8 cellular contexts compared by ENCODE assay signal in the genomic region with DNA sequence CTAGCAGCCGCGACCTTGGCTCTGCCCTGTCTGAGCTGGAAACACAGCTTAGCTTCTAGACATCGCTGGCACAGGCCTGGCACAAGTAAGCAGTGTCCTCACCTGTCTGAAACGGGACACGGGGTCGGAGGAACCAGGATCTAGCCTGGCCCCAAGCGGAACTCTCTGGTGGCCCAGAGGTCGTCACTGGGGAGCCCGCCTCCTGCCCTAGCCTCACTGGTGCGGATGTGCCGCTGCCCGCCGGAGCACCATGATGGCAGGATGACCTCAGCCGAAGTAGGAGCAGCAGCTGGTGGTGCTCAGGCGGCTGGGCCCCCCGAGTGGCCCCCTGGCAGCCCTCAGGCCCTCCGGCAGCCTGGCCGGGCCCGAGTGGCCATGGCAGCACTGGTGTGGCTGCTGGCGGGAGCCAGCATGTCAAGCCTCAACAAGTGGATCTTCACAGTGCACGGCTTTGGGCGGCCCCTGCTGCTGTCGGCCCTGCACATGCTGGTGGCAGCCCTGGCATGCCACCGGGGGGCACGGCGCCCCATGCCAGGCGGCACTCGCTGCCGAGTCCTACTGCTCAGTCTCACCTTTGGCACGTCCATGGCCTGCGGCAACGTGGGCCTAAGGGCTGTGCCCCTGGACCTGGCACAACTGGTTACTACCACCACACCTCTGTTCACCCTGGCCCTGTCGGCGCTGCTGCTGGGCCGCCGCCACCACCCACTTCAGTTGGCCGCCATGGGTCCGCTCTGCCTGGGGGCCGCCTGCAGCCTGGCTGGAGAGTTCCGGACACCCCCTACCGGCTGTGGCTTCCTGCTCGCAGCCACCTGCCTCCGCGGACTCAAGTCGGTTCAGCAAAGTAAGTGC. TPM values are rescaled to one million over a fixed set of nuclear protein-coding genes. Genes with fewer than 3 reads are reported as not detected.
DNase-seq lines count a peak whose midpoint lies in the region; ATAC-seq and TF ChIP-seq lines count a peak whose summit lies in the region.

No MANE protein-coding gene starts in this region.

- H4K8ac ChIP-seq in mesenchymal stem cell (ENCODE audit: low read length): peak overlapping the region; percentile 98

- ATAC-seq in HG02678 (IDR thresholded peaks at IDR 0.05; ENCODE audit: unreplicated experiment) (no peak), HG02763 (IDR thresholded peaks at IDR 0.05; ENCODE audit: unreplicated experiment) (no peak)

- H3K79me1 ChIP-seq in mesenchymal stem cell (replicated peaks; ENCODE audit: low read length, poor library complexity, severe bottlenecking): peaks cover 23% of the 10 kb centered on the region

- H3K4ac ChIP-seq in mesenchymal stem cell (ENCODE audit: low read depth in 1 of 2, low read length in 2 of 2): peak overlapping the region; percentile 77 to 91

- DNase-seq in NCI-H510A treated with DMSO at 0.1 percent for 48 hours (lab: John Stamatoyannopoulos, UW) (peak; percentile 19), NCI-H510A (lab: John Stamatoyannopoulos, UW) (no peak), SW480 (ENCODE audit: low spot score) (peak; percentile 49), dermis blood vessel endothelial cell (peak; percentile 55), mesenchymal stem cell (peak; percentile 17), thyroid gland (peak; percentile 25 to 38)

- no peak for TF ChIP-seq CTCF in thyroid gland (IDR thresholded peaks at IDR 0.05)

- 88% methylated on average over 45 of the region's 45 CpGs for WGBS in mesenchymal stem cell
- WGBS in thyroid gland, 2 donors: 56 to 66% methylated on average over 23 to 29 of the region's 45 CpGs

- no peak overlapping the region for H3K27ac ChIP-seq in mesenchymal stem cell (ENCODE audit: low read length, poor library complexity, severe bottlenecking)
- H3K27ac ChIP-seq in thyroid gland: peak overlapping the region in 2 of 3 donors; percentile 78 to 93

- intact Hi-C loops in thyroid gland (cut with DNase I): no loop called here

- H3K4me3 ChIP-seq in mesenchymal stem cell (ENCODE audit: insufficient read depth in 1 of 2, low read depth in 1 of 2, low read length in 2 of 2) (peak overlapping the region; percentile 71 to 91), thyroid gland (replicated peaks in 1 of 3) (peak overlapping the region; percentile 40 to 66 (median 60))

- no peak overlapping the region for H2BK15ac ChIP-seq in mesenchymal stem cell (ENCODE audit: low read depth, poor library complexity, severe bottlenecking)

- H2BK5ac ChIP-seq in mesenchymal stem cell (ENCODE audit: low read depth, low read length, poor library complexity, severe bottlenecking): no peak overlapping the region

- H3K36me3 ChIP-seq in mesenchymal stem cell (ENCODE audit: control insufficient read depth in 1 of 2, insufficient read depth in 2 of 2, low read depth in 1 of 2, low read length in 2 of 2): peaks cover 5 to 7% of the 10 kb centered on the region in 2 experiments
- H3K36me3 ChIP-seq in thyroid gland: no peaks in the 10 kb centered on the region

- peak overlapping the region; percentile 92 for H3K9ac ChIP-seq in mesenchymal stem cell (ENCODE audit: low read length)

- H2BK12ac ChIP-seq in mesenchymal stem cell (ENCODE audit: low read length in 2 of 2): peak overlapping the region in 1 of 2 experiments; percentile 56

- H3K4me1 ChIP-seq in mesenchymal stem cell (ENCODE audit: control insufficient read depth, insufficient read depth, low read depth, low read length): peaks cover 36% of the 10 kb centered on the region
- peaks cover 19 to 28% of the 10 kb centered on the region in 2 donors for H3K4me1 ChIP-seq in thyroid gland

- peak overlapping the region; percentile 86 for H4K91ac ChIP-seq in mesenchymal stem cell (ENCODE audit: low read length)

- peak overlapping the region in 1 of 2 experiments; percentile 95 for H3K18ac ChIP-seq in mesenchymal stem cell (ENCODE audit: low read depth in 1 of 2, low read length in 2 of 2)

- H2BK120ac ChIP-seq in mesenchymal stem cell (ENCODE audit: low read depth, low read length): no peak overlapping the region

- peak overlapping the region; percentile 94 for H2AFZ ChIP-seq in mesenchymal stem cell (ENCODE audit: low read depth, low read length)

- H3K23ac ChIP-seq in mesenchymal stem cell (ENCODE audit: low read length in 2 of 2): peak overlapping the region; percentile 1 to 52

- H3K27me3 ChIP-seq in mesenchymal stem cell (ENCODE audit: control insufficient read depth in 1 of 2, insufficient read depth in 1 of 2, low read length in 2 of 2) (no peaks in the 10 kb centered on the region), thyroid gland (no peaks in the 10 kb centered on the region)

- peak overlapping the region; percentile 58 for H3K4me2 ChIP-seq in mesenchymal stem cell (ENCODE audit: low read length, poor library complexity, severe bottlenecking)

- no peak overlapping the region for H2AK5ac ChIP-seq in mesenchymal stem cell (ENCODE audit: low read length, severe bottlenecking)

- no peaks in the 10 kb centered on the region for H3K9me3 ChIP-seq in mesenchymal stem cell (ENCODE audit: control insufficient read depth, low read length)
- no peaks in the 10 kb centered on the region for H3K9me3 ChIP-seq in thyroid gland

- H3K14ac ChIP-seq in mesenchymal stem cell (ENCODE audit: low read length in 2 of 2): peak overlapping the region in 1 of 2 experiments; percentile 97

- no peak for TF ChIP-seq POLR2A in thyroid gland (IDR thresholded peaks at IDR 0.05)

RNA-seq across cellular contexts. Expression of a gene that starts 0.9 kb away (rescaled TPM):
- 30.8 and 40.7 TPM in 2 replicates for total RNA-seq in dermis blood vessel endothelial cell
- 4.1 TPM for polyA plus RNA-seq in mesenchymal stem cell (2013, experiment 1 of 2)
- polyA plus RNA-seq in mesenchymal stem cell (2013, experiment 2 of 2): 4.0 TPM
- 1 to 10 TPM; 3.7 to 6.3 (median 5.0) TPM for total RNA-seq in thyroid gland

RNA-seq across cellular contexts. Expression of a gene that starts 29.5 kb away (rescaled TPM):
- total RNA-seq in dermis blood vessel endothelial cell (63.1 and 101 TPM in 2 replicates), thyroid gland (10 to 100 TPM; 26.3 to 55.1 (median 41.4) TPM)
- polyA plus RNA-seq in mesenchymal stem cell (2013, experiment 1 of 2): 16.2 TPM
- 16.3 TPM for polyA plus RNA-seq in mesenchymal stem cell (2013, experiment 2 of 2)

RNA-seq across cellular contexts. Expression of a gene that starts 31.2 kb away (rescaled TPM):
- 14.0 and 15.4 TPM in 2 replicates for total RNA-seq in dermis blood vessel endothelial cell
- polyA plus RNA-seq in mesenchymal stem cell (2013, experiment 1 of 2): 8.2 TPM
- polyA plus RNA-seq in mesenchymal stem cell (2013, experiment 2 of 2): 8.3 TPM
- total RNA-seq in thyroid gland: 1 to 10 TPM; 6.9 to 8.4 (median 7.3) TPM

RNA-seq across cellular contexts. Expression of a gene that starts 44.7 kb away (rescaled TPM):
- total RNA-seq in dermis blood vessel endothelial cell: 67.2 and 98.6 TPM in 2 replicates
- polyA plus RNA-seq in mesenchymal stem cell (2013, experiment 1 of 2): 48.9 TPM
- polyA plus RNA-seq in mesenchymal stem cell (2013, experiment 2 of 2): 48.6 TPM
- 10 to 100 TPM; 36.6 to 62.4 (median 47.9) TPM for total RNA-seq in thyroid gland

RNA-seq across cellular contexts. Expression of a gene that starts 58.2 kb away (rescaled TPM):
- total RNA-seq in dermis blood vessel endothelial cell (14.4 and 18.0 TPM in 2 replicates), thyroid gland (10 to 100 TPM in 3 of 4 donors, 1 to 10 TPM in 1; 7.8 to 13.4 (median 11.5) TPM)
- polyA plus RNA-seq in mesenchymal stem cell (2013, experiment 1 of 2): 0.21 TPM
- polyA plus RNA-seq in mesenchymal stem cell (2013, experiment 2 of 2): 0.21 TPM
